18 cellular contexts compared by ENCODE assay signal in genomic region chr12:129704232-129704830, GRCh38.
"Had no signal": no experiment of that assay in that cellular context is flagged by ENCODE, and none has a peak within 500 bp of the region (broad histone marks: within the 10 kb centered on the region; RNA-seq: fewer than 3 reads in every experiment).

No MANE protein-coding gene starts in this region.

- H3K36me3 ChIP-seq: cardiac muscle cell, lower lobe of right lung, neutrophil, right lobe of liver, stomach had no signal

- ATAC-seq: effector memory CD8-positive, alpha-beta T cell; lower lobe of right lung; natural killer cell treated with Interleukin-12 subunit alpha and Interleukin-12 subunit beta and Interleukin-15 and Interleukin-18, amount 100 ng/mL, for 72 hours; right lobe of liver; stimulated activated effector memory CD8-positive, alpha-beta T cell treated with anti-CD3 and anti-CD28 coated beads, Interleukin-12 subunit alpha, Interleukin-12 subunit beta, amount 100 ng/mL, for 72 hours had no signal

- DNase-seq: activated CD4-positive, alpha-beta T cell treated with anti-CD3 and anti-CD28 coated beads, Interleukin-2, amount 50 U/mL, for 4 hours; activated gamma-delta T cell; dermis blood vessel endothelial cell; effector memory CD8-positive, alpha-beta T cell; foreskin melanocyte; glutamatergic neuron; hippocampal formation; lower lobe of right lung; right lobe of liver; small intestine; stimulated activated CD4-positive, alpha-beta T cell treated with anti-CD3 and anti-CD28 coated beads, Interleukin-4, amount 100 ng/mL, for 24 hours; stomach; testis had no signal

- H3K4me1 ChIP-seq: lower lobe of right lung, parathyroid adenoma, right lobe of liver, stomach, testis had no signal

- H3K27me3 ChIP-seq: cardiac muscle cell, neutrophil, right lobe of liver, stomach, testis had no signal

- H3K27ac ChIP-seq: cardiac muscle cell, lower lobe of right lung, neutrophil, parathyroid adenoma, right lobe of liver, stomach, testis had no signal

- H3K9me3 ChIP-seq: neutrophil, testis had no signal

- H3K4me3 ChIP-seq: cardiac muscle cell, lower lobe of right lung, right lobe of liver, stomach, testis had no signal
